ENCODE assay signal across 8 cellular contexts in genomic region chr1:1574721-1575537, GRCh38. TPM values are rescaled to one million over a fixed set of nuclear protein-coding genes. Genes with fewer than 3 reads are reported as not detected.
DNase-seq lines count a peak whose midpoint lies in the region; TF ChIP-seq lines count a peak whose summit lies in the region.

SSU72 (minus strand) TSS chr1:1574863; CDS start chr1:1574557, 306 bp downstream.

- DNase-seq in COLO668 (lab: John Stamatoyannopoulos, UW; ENCODE audit: unreplicated experiment) (peak; percentile 99), GM20000 (ENCODE audit: low spot score) (peak; percentile 99), HS-5 (ENCODE audit: low read depth) (peak; percentile 56), NOMO-1 treated with dmso at 0.1 percent for 144 hours (lab: John Stamatoyannopoulos, UW; ENCODE audit: unreplicated experiment) (peak; percentile 72), midbrain (lab: John Stamatoyannopoulos, UW) (peak; percentile 88)
- peak; percentile 81 for DNase-seq in activated CD8-positive, alpha-beta memory T cell treated with anti-CD3 and anti-CD28 coated beads, Interleukin-2, amount 50 U/mL, for 1 hour (ENCODE audit: extremely low read depth)
- DNase-seq in stimulated activated CD8-positive, alpha-beta memory T cell treated with anti-CD3 and anti-CD28 coated beads, Interleukin-15, amount 100 ng/mL, for 48 hours (ENCODE audit: low read depth in 2 of 2): peak; percentile 89

- no peak for TF ChIP-seq CTCF in GM20000 (IDR thresholded peaks at IDR 0.05; ENCODE audit: extremely low read depth, missing control alignments)

- in situ Hi-C loops in endometrial microvascular endothelial cells (cut with HindIII; ENCODE audit: inconsistent ontology term, low pct_unique_long_range_greater_than_20kb, low sequenced_read_pairs): no loop called here

RNA-seq across cellular contexts. Expression of gene SSU72, which starts in this region (rescaled TPM):
- total RNA-seq in endometrial microvascular endothelial cells (ENCODE audit: inconsistent ontology term): 95.1 TPM

Comparison
In these comparisons a context has a peak if more than half of its experiments do, and no peak if none do; other contexts are left out.
1. Peak in every context shown above with its lines: DNase-seq.